15 cellular contexts compared by ENCODE assay signal in genomic region chr12:96020314-96021003, GRCh38. TPM values are rescaled to one million over a fixed set of nuclear protein-coding genes. Genes with fewer than 3 reads are reported as not detected.
DNase-seq lines count a peak whose midpoint lies in the region; ATAC-seq, FAIRE-seq and TF ChIP-seq lines count a peak whose summit lies in the region.
"Had no signal": no experiment of that assay in that cellular context is flagged by ENCODE, and none has a peak within 500 bp of the region (broad histone marks: within the 10 kb centered on the region; RNA-seq: fewer than 3 reads in every experiment).

No MANE protein-coding gene starts in this region.

- no peak for TF ChIP-seq POLR2A in uterus (IDR thresholded peaks at IDR 0.05)

- no peaks in the 10 kb centered on the region for H3K27me3 Mint-ChIP-seq in HFFc6 (ENCODE audit: insufficient read depth)
- H3K27me3 Mint-ChIP-seq: activated naive CD4-positive, alpha-beta T cell treated with anti-CD3 and anti-CD28 coated beads, Interleukin-2, amount 50 U/mL, for 24 hours had no signal

- peaks cover 6% of the 10 kb centered on the region; the same call in 1 of the 2 replicates for H3K36me3 Mint-ChIP-seq in HFFc6 (ENCODE audit: low read depth)

- H3K9ac ChIP-seq in BLaER1 treated with 17β-estradiol and CSF1 and Interleukin-3, amounts not matched to agents 10 nM and 100 nM, result peak overlapping the region; percentile 20 to 84 (median 74); a peak in 19 of 22 replicates

- no peak overlapping the region for H3K4me3 Mint-ChIP-seq in HFFc6
- H3K4me3 Mint-ChIP-seq: activated naive CD4-positive, alpha-beta T cell treated with anti-CD3 and anti-CD28 coated beads, Interleukin-2, amount 50 U/mL, for 24 hours had no signal

- H3K27ac Mint-ChIP-seq in HFFc6, result no peak overlapping the region
- H3K27ac Mint-ChIP-seq: activated naive CD4-positive, alpha-beta T cell treated with anti-CD3 and anti-CD28 coated beads, Interleukin-2, amount 50 U/mL, for 24 hours had no signal

- H3K4me1 ChIP-seq in BLaER1 treated with 17β-estradiol and CSF1 and Interleukin-3, amounts not matched to agents 10 nM and 100 nM, result peaks cover 13 to 52% (median 31%) of the 10 kb centered on the region in 10 experiments
- H3K4me1 ChIP-seq in tibial artery (peaks cover 0 to 1% (median 0%) of the 10 kb centered on the region in 4 donors), uterus (no peaks in the 10 kb centered on the region)
- H3K4me1 ChIP-seq: A549 had no signal

- no peaks in the 10 kb centered on the region for H4K20me1 ChIP-seq in BLaER1 treated with 17β-estradiol and CSF1 and Interleukin-3, amounts not matched to agents 10 nM and 100 nM

- peak overlapping the region; percentile 30 to 87 (median 77) for H3K4me2 ChIP-seq in BLaER1 treated with 17β-estradiol and CSF1 and Interleukin-3, amounts not matched to agents 10 nM and 100 nM
- H3K4me2 ChIP-seq: A549 had no signal

- H3K9me3 ChIP-seq in BLaER1 treated with 17β-estradiol and CSF1 and Interleukin-3, amounts not matched to agents 10 nM and 100 nM (replicated peaks in 1 of 11), result no peaks in the 10 kb centered on the region
- H3K9me3 ChIP-seq in tibial artery (no peaks in the 10 kb centered on the region), uterus (no peaks in the 10 kb centered on the region)
- H3K9me3 ChIP-seq: A549, upper lobe of left lung had no signal

- H3K36me3 ChIP-seq in BLaER1 treated with 17β-estradiol and CSF1 and Interleukin-3, amounts not matched to agents 10 nM and 100 nM, result peaks cover 57 to 88% (median 78%) of the 10 kb centered on the region in 11 experiments
- H3K36me3 ChIP-seq in tibial artery (peaks cover 48 to 84% (median 67%) of the 10 kb centered on the region in 3 donors), uterus (no peaks in the 10 kb centered on the region)

- H3K9me3 Mint-ChIP-seq in HFFc6, result no peaks in the 10 kb centered on the region
- H3K9me3 Mint-ChIP-seq: activated naive CD4-positive, alpha-beta T cell treated with anti-CD3 and anti-CD28 coated beads, Interleukin-2, amount 50 U/mL, for 24 hours had no signal

- DNase-seq in NAMALWA (ENCODE audit: low spot score) (peak; percentile 52), HFFc6 (no peak), tibial artery (no peak), RCC 7860 (ENCODE audit: low spot score) (no peak), uterus (no peak)
- DNase-seq: effector memory CD4-positive, alpha-beta T cell; nucleus accumbens; stimulated activated CD4-positive, alpha-beta T cell treated with anti-CD3 and anti-CD28 coated beads, Interleukin-4, amount 100 ng/mL, for 1 hour; upper lobe of left lung had no signal

- peak overlapping the region; percentile 52 to 99 (median 89); a peak in 21 of 22 replicates for H3K27ac ChIP-seq in BLaER1 treated with 17β-estradiol and CSF1 and Interleukin-3, amounts not matched to agents 10 nM and 100 nM
- H3K27ac ChIP-seq in tibial artery (no peak overlapping the region), uterus (no peak overlapping the region)
- H3K27ac ChIP-seq: A549, VCaP had no signal

- FAIRE-seq in RCC 7860 (lab: Jason Lieb, UNC), result no peak
- FAIRE-seq: A549 had no signal

- peak; percentile 90 for ATAC-seq in GM19438 (IDR thresholded peaks at IDR 0.05; ENCODE audit: low read depth, unreplicated experiment)
- ATAC-seq in HG02981 (IDR thresholded peaks at IDR 0.05; ENCODE audit: unreplicated experiment), result peak; percentile 96
- ATAC-seq: A549 had no signal

- H3K4me3 ChIP-seq in BLaER1 treated with 17β-estradiol and CSF1 and Interleukin-3, amounts not matched to agents 10 nM and 100 nM, result peak overlapping the region in 7 of 10 experiments; percentile 8 to 57 (median 37); a peak in 11 of 20 replicates
- no peak overlapping the region for H3K4me3 ChIP-seq in tibial artery
- no peak overlapping the region for H3K4me3 ChIP-seq in uterus
- H3K4me3 ChIP-seq: A549, upper lobe of left lung had no signal

- intact Hi-C loops in tibial artery (cut with DNase I; ENCODE audit: low total_unique reads) (no loop called here), uterus (cut with DNase I; ENCODE audit: low total_unique reads) (no loop called here)

- TF ChIP-seq CTCF in HFFc6 (IDR thresholded peaks at IDR 0.05) (no peak), tibial artery (IDR thresholded peaks at IDR 0.05) (no peak), uterus (IDR thresholded peaks at IDR 0.05) (no peak)

- H3K27me3 ChIP-seq in BLaER1 treated with 17β-estradiol and CSF1 and Interleukin-3, amounts not matched to agents 10 nM and 100 nM, result no peaks in the 10 kb centered on the region
- H3K27me3 ChIP-seq in tibial artery (no peaks in the 10 kb centered on the region), uterus (no peaks in the 10 kb centered on the region)
- H3K27me3 ChIP-seq: upper lobe of left lung had no signal

- H3K4me1 Mint-ChIP-seq in HFFc6 (ENCODE audit: low read depth), result no peaks in the 10 kb centered on the region
- H3K4me1 Mint-ChIP-seq: activated naive CD4-positive, alpha-beta T cell treated with anti-CD3 and anti-CD28 coated beads, Interleukin-2, amount 50 U/mL, for 24 hours had no signal

RNA-seq across cellular contexts. Expression of gene LTA4H, which starts 14.9 kb away (rescaled TPM):
- total RNA-seq in HFFc6 (2021; fragmentation: NEBNext Ultra II Directional; extraction: Animal tissue kit (Norgen Biotek cat#: 25700)), result 10 to 100 TPM; 50.2 to 59.0 (median 51.6) TPM
- 100 to 1,000 TPM in 1 of 4 donors, 10 to 100 TPM in 3; 52.9 to 121 (median 70.9) TPM for total RNA-seq in uterus

RNA-seq across cellular contexts. Expression of gene HAL, which starts 24.3 kb away (rescaled TPM):
- not detected for total RNA-seq in HFFc6 (2021; fragmentation: NEBNext Ultra II Directional; extraction: Animal tissue kit (Norgen Biotek cat#: 25700))
- 1 to 10 TPM in 1 of 4 donors, under 1 TPM in 1, not detected in 2; 0.29 to 1.1 TPM for total RNA-seq in uterus

Comparison
In these comparisons a context has a peak if more than half of its experiments do, and no peak if none do; other contexts are left out.
1. H3K27ac ChIP-seq: peak in BLaER1 treated with 17β-estradiol and CSF1 and Interleukin-3, amounts not matched to agents 10 nM and 100 nM (11 of 11); none in tibial artery (0 of 2) and uterus (0 of 2).
2. H3K4me3 ChIP-seq: peak in BLaER1 treated with 17β-estradiol and CSF1 and Interleukin-3, amounts not matched to agents 10 nM and 100 nM (7 of 10); none in tibial artery (0 of 2) and uterus (0 of 2).